ENCODE assay signal across 1 cellular context in the genomic region with DNA sequence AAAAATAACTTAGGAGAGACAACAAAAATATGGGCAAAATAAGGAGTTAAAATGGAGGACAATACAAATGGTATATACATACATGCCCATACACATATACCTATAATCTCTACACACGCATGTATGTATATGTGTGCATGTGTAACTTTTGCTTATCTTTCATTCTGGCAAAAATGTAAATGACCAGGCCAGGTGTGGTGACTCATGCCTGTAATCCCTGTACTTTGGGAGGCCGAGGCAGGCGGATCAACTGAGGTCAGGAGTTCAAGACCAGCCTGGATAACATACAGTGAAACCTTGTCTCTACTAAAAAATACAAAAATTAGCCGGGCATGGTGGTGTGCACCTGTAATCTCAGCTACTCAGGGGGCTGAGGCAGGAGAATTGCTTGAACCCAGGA. TPM values are rescaled to one million over a fixed set of nuclear protein-coding genes. Genes with fewer than 3 reads are reported as not detected.
"Had no signal": no experiment of that assay in that cellular context is flagged by ENCODE, and none has a peak within 500 bp of the region (broad histone marks: within the 10 kb centered on the region; RNA-seq: fewer than 3 reads in every experiment).

No MANE protein-coding gene starts in this region.

RNA-seq across cellular contexts. Expression of gene ADAMTSL4, which starts 49.1 kb away (rescaled TPM):
- polyA plus RNA-seq: neural cell had no signal
